Comparison of ENCODE assay signal across 21 cellular contexts in the genomic region with DNA sequence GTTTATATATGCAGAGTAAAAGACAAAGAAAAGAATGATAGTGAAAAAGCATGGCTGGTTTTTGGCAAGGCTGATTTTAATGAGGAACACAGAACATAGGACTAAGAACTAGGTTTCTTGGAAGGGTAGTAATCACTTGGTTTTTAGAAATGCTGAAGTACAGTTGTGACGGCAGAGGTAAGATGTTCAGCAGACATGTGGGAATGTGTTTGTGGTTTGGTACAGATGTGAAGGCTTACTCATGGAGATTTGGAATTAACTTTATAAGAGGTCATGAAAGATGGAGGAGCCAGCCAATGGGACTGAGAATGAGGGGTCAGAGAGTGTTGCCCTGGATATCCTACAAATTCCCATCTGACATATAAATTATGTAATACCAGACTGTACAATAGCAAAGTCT.
"Had no signal": no experiment of that assay in that cellular context is flagged by ENCODE, and none has a peak within 500 bp of the region (broad histone marks: within the 10 kb centered on the region; RNA-seq: fewer than 3 reads in every experiment).

No MANE protein-coding gene starts in this region.

- H3K4me3 ChIP-seq: breast epithelium, Peyer's patch had no signal

- H3K4me1 ChIP-seq: breast epithelium, Peyer's patch had no signal

- H3K27me3 ChIP-seq: breast epithelium, Peyer's patch had no signal

- H3K27ac ChIP-seq: breast epithelium, Peyer's patch had no signal

- H3K9me3 ChIP-seq: breast epithelium, Peyer's patch had no signal

- H3K36me3 ChIP-seq: breast epithelium, Peyer's patch had no signal

- DNase-seq: activated CD4-positive, alpha-beta T cell treated with anti-CD3 and anti-CD28 coated beads for 4 hours; activated CD8-positive, alpha-beta memory T cell treated with anti-CD3 and anti-CD28 coated beads, Interleukin-2, amount 50 U/mL, for 4 hours; activated CD8-positive, alpha-beta T cell treated with anti-CD3 and anti-CD28 coated beads for 36 hours; activated gamma-delta T cell treated with Interleukin-2 at 50 U/mL for 16 hours; activated naive CD4-positive, alpha-beta T cell treated with anti-CD3 and anti-CD28 coated beads, Interleukin-2, amount 10 ng/mL, durations not matched to agents 7 days and 5 days; activated naive CD8-positive, alpha-beta T cell treated with anti-CD3 and anti-CD28 coated beads for 36 hours; activated T-cell treated with anti-CD3 and anti-CD28 coated beads, Interleukin-2, amount 50 U/mL, for 72 hours; anterior cingulate cortex; central memory CD4-positive, alpha-beta T cell; MM.1S; NCI-H1105; NCI-H1436; NCI-H1694 treated with DMSO at 0.1 percent for 48 hours; NCI-H2029 treated with DMSO at 0.1 percent for 48 hours; NCI-H345; NCI-H510A; NCI-H69; Peyer's patch; SHP77 had no signal

- ATAC-seq: activated CD4-positive, CD25-positive, alpha-beta regulatory T cell treated with anti-CD3 and anti-CD28 coated beads, Interleukin-2, amount 50 U/mL, for 24 hours; activated CD8-positive, alpha-beta T cell treated with anti-CD3 and anti-CD28 coated beads for 36 hours; activated T-cell treated with anti-CD3 and anti-CD28 coated beads, Interleukin-2, amount 50 U/mL, for 72 hours had no signal
